In the genomic region with DNA sequence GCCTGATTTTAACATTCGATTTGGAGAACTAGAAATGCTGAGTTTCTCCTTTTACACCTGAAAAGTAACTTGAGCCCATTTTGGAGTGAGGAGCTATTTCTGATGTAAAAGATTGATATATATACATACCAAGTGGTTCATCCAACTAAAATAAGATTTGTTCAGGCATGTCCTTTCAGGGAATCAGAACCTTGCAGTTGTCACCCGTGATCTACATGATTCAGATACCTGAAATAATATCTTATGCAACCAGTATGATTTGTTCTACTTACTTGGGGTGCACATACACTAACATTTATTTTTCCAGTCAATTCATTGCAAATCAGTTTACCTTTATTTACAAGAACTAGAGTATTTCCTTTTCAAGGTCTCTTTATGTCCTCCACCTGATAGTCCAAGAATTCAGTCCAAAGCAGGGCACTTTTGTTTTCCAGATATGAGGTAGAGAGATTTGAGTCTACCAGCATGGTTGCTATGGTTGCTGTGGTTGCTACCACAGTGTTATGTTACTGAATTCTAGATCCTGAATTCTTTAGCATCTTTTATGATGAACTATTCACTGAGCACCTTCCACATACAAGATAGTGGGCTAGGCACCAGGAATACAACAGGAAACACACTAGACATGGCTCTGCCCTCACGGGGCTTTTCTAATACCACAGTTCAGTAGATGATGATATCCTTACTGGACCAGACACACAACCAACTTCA, we compare ENCODE assay signal across 33 cellular contexts. TPM values are rescaled to one million over a fixed set of nuclear protein-coding genes. Genes with fewer than 3 reads are reported as not detected.
"Had no signal": no experiment of that assay in that cellular context is flagged by ENCODE, and none has a peak within 500 bp of the region (broad histone marks: within the 10 kb centered on the region; RNA-seq: fewer than 3 reads in every experiment).

No MANE protein-coding gene starts in this region.

- H3K4me3 ChIP-seq: adrenal gland, body of pancreas, coronary artery, dorsolateral prefrontal cortex, gastrocnemius medialis, ovary, sigmoid colon, smooth muscle cell, thyroid gland had no signal

- FAIRE-seq: islet of Langerhans, TTC549 had no signal

- ATAC-seq: body of pancreas; gastrocnemius medialis; left ventricle myocardium superior; naive thymus-derived CD4-positive, alpha-beta T cell; stimulated activated memory B cell treated with anti-CD40 and anti-IgM and Interleukin-4, amounts not matched to agents 10 μg/mL and 1 μg/mL and 100 μg/mL, for 72 hours; stimulated activated naive CD8-positive, alpha-beta T cell treated with anti-CD3 and anti-CD28 coated beads, Interleukin-15, amount 100 ng/mL, for 72 hours had no signal

- H3K36me3 ChIP-seq: adrenal gland, gastrocnemius medialis, ovary, sigmoid colon, thyroid gland had no signal

- DNase-seq: activated CD4-positive, alpha-beta T cell treated with anti-CD3 and anti-CD28 coated beads for 4 hours; activated CD4-positive, alpha-beta T cell treated with anti-CD3 and anti-CD28 coated beads, Interleukin-2, amount 50 U/mL, for 48 hours; activated CD8-positive, alpha-beta memory T cell treated with anti-CD3 and anti-CD28 coated beads for 24 hours; activated effector memory CD4-positive, alpha-beta T cell treated with Interleukin-2 at 50 U/mL for 16 hours; activated naive CD4-positive, alpha-beta T cell treated with anti-CD3 and anti-CD28 coated beads for 36 hours; activated naive CD8-positive, alpha-beta T cell treated with anti-CD3 and anti-CD28 coated beads for 36 hours; adrenal gland; aorta; body of pancreas; dorsolateral prefrontal cortex; effector memory CD4-positive, alpha-beta T cell; gastrocnemius medialis; glutamatergic neuron; left ventricle myocardium superior; midbrain; naive thymus-derived CD4-positive, alpha-beta T cell; ovary; sigmoid colon; stimulated activated CD4-positive, alpha-beta T cell treated with anti-CD3 and anti-CD28 coated beads, Interleukin-1b, Interleukin-23, amount 100 ng/mL, for 48 hours; stimulated activated CD4-positive, alpha-beta T cell treated with anti-CD3 and anti-CD28 coated beads, Interleukin-4, amount 100 ng/mL, for 4 hours; stimulated activated CD8-positive, alpha-beta memory T cell treated with anti-CD3 and anti-CD28 coated beads, Interleukin-4, amount 100 ng/mL, for 48 hours; stimulated activated naive CD8-positive, alpha-beta T cell treated with anti-CD3 and anti-CD28 coated beads, Interleukin-15, amount 100 ng/mL, for 72 hours; substantia nigra; T-helper 9 cell had no signal

- H3K4me1 ChIP-seq: adrenal gland, body of pancreas, gastrocnemius medialis, sigmoid colon had no signal

- H3K9me3 ChIP-seq: ovary, thyroid gland had no signal

- H3K4me2 ChIP-seq: smooth muscle cell had no signal

- H3K27ac ChIP-seq: adrenal gland, body of pancreas, coronary artery, dorsolateral prefrontal cortex, gastrocnemius medialis, ovary, sigmoid colon, VCaP had no signal

- H3K27me3 ChIP-seq: adrenal gland, body of pancreas, dorsolateral prefrontal cortex, gastrocnemius medialis, ovary, sigmoid colon, thyroid gland had no signal

RNA-seq across cellular contexts. Expression of gene CCL28, which starts 49.3 kb away (rescaled TPM):
- total RNA-seq: progenitor cell of endocrine pancreas had no signal
- polyA plus RNA-seq: neural cell, smooth muscle cell had no signal
